Comparison of ENCODE assay signal across 8 cellular contexts in the genomic region with DNA sequence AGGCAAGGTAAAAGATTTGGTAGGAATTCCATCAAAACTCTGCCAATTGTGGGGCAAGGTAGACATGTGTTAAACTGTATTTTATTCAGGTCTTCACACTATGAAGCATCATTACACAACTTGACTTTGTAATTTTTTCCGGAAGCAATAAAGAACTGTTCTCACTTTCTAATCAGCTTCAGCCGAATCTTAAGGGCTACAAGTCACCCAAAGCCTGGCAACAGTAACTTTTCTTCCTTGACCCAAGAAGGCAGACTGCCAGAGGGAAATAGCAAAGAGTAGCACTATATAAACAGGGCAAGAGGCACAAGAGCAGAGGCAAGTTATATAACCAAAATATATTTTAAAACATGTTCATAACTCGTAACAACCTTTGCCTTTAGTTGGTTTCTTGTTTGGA. TPM values are rescaled to one million over a fixed set of nuclear protein-coding genes. Genes with fewer than 3 reads are reported as not detected.
A peak's percentile ranks its signal among the peaks of the same experiment; 100 is the strongest.
DNase-seq lines count a peak whose midpoint lies in the region; ATAC-seq and TF ChIP-seq lines count a peak whose summit lies in the region.

No MANE protein-coding gene starts in this region.

- peaks cover 4% of the 10 kb centered on the region for H3K36me3 Mint-ChIP-seq in endothelial cell (ENCODE audit: low read depth, unreplicated experiment)
- H3K36me3 Mint-ChIP-seq in naive thymus-derived CD8-positive, alpha-beta T cell = peaks cover 0 to 28% (median 4%) of the 10 kb centered on the region in 3 donors

- peak overlapping the region; percentile 97 to 99 for H3K27ac ChIP-seq in right atrium auricular region
- H3K27ac ChIP-seq in SJCRH30 = peak overlapping the region; percentile 93

- POLR2A ChIA-PET in naive thymus-derived CD8-positive, alpha-beta T cell (lab: Charles Lee) = interaction anchor here (1.4 kb wide), 1 partner anchor 37 kb away, joined by 3 read pairs; no protein-coding TSS in a partner anchor

- peak overlapping the region; percentile 25 for H3K27ac Mint-ChIP-seq in endothelial cell (ENCODE audit: unreplicated experiment)
- peak overlapping the region; percentile 65 to 100 (median 96) for H3K27ac Mint-ChIP-seq in naive thymus-derived CD8-positive, alpha-beta T cell

- H3K27me3 Mint-ChIP-seq in endothelial cell (ENCODE audit: unreplicated experiment) = peaks cover 1% of the 10 kb centered on the region
- no peaks in the 10 kb centered on the region for H3K27me3 Mint-ChIP-seq in naive thymus-derived CD8-positive, alpha-beta T cell

- no peaks in the 10 kb centered on the region for H3K9me3 ChIP-seq in right atrium auricular region
- no peaks in the 10 kb centered on the region for H3K9me3 ChIP-seq in SJCRH30 (replicated peaks)

- H3K27me3 ChIP-seq in right atrium auricular region (no peaks in the 10 kb centered on the region), SJCRH30 (no peaks in the 10 kb centered on the region)

- TF ChIP-seq CTCF in right atrium auricular region (IDR thresholded peaks at IDR 0.05) (no peak), endothelial cell (IDR thresholded peaks at IDR 0.05; ENCODE audit: unreplicated experiment) (no peak), omental fat pad (IDR thresholded peaks at IDR 0.05) (no peak)

- intact Hi-C loops in Right ventricle myocardium inferior (cut with DNase I) = loop anchor here (2.0 to 5.0 kb wide), 2 partner anchors 161 to 705 kb away; a partner anchor contains a TSS

- H3K9me3 Mint-ChIP-seq in endothelial cell (ENCODE audit: unreplicated experiment) = no peaks in the 10 kb centered on the region
- no peaks in the 10 kb centered on the region for H3K9me3 Mint-ChIP-seq in naive thymus-derived CD8-positive, alpha-beta T cell

- DNase-seq in right atrium auricular region (ENCODE audit: low spot score) = no peak
- no peak for DNase-seq in Right ventricle myocardium inferior (ENCODE audit: missing footprints)
- peak in 1 of 2 experiments; percentile 44 for DNase-seq in SJCRH30
- DNase-seq in endothelial cell (ENCODE audit: low spot score) = no peak
- DNase-seq in naive thymus-derived CD8-positive, alpha-beta T cell = no peak
- no peak for DNase-seq in omental fat pad (ENCODE audit: low spot score)

- H3K4me1 ChIP-seq in right atrium auricular region (peaks cover 0 to 25% of the 10 kb centered on the region in 2 donors), SJCRH30 (no peaks in the 10 kb centered on the region)

- ATAC-seq in Right ventricle myocardium inferior (no peak), GM18873 (IDR thresholded peaks at IDR 0.05; ENCODE audit: low FRiP score, unreplicated experiment) (no peak), omental fat pad (ENCODE audit: low FRiP score) (no peak), HG03442 (IDR thresholded peaks at IDR 0.05; ENCODE audit: unreplicated experiment) (no peak)
- no peak for ATAC-seq in naive thymus-derived CD8-positive, alpha-beta T cell

- H3K4me3 Mint-ChIP-seq in endothelial cell (ENCODE audit: unreplicated experiment) = peak overlapping the region; percentile 99
- H3K4me3 Mint-ChIP-seq in naive thymus-derived CD8-positive, alpha-beta T cell = peak overlapping the region; percentile 89 to 97 (median 93)

- H3K36me3 ChIP-seq in right atrium auricular region = peaks cover 26% of the 10 kb centered on the region
- H3K36me3 ChIP-seq in SJCRH30 = peaks cover 30% of the 10 kb centered on the region

- H3K4me1 Mint-ChIP-seq in endothelial cell (ENCODE audit: unreplicated experiment) = peaks cover 5% of the 10 kb centered on the region
- peaks cover 5 to 40% (median 19%) of the 10 kb centered on the region in 4 donors for H3K4me1 Mint-ChIP-seq in naive thymus-derived CD8-positive, alpha-beta T cell

- peak overlapping the region; percentile 86 to 89 for H3K4me3 ChIP-seq in right atrium auricular region
- peak overlapping the region; percentile 95 for H3K4me3 ChIP-seq in SJCRH30

RNA-seq across cellular contexts. Expression of a gene that starts 1.5 kb away (rescaled TPM):
- total RNA-seq in right atrium auricular region (10 to 100 TPM; 39.9 to 62.3 TPM), Right ventricle myocardium inferior (49.2 TPM), endothelial cell (ENCODE audit: unreplicated experiment) (71.9 TPM), omental fat pad (100 to 1,000 TPM in 3 of 4 donors, 10 to 100 TPM in 1; 95.9 to 157 (median 123) TPM)
- total RNA-seq in SJCRH30 (2014; rRNA removed; shearing (Covaris generic)) = 105 and 131 TPM in 2 replicates
- 100 to 1,000 TPM; 163 to 170 TPM for total RNA-seq in naive thymus-derived CD8-positive, alpha-beta T cell
- polyA plus RNA-seq in naive thymus-derived CD8-positive, alpha-beta T cell = 10 to 100 TPM; 52.1 to 65.8 (median 58.8) TPM

RNA-seq across cellular contexts. Expression of a gene that starts 55.5 kb away (rescaled TPM):
- 10 to 100 TPM in 1 of 2 donors, 1 to 10 TPM in 1; 9.3 to 15.6 TPM for total RNA-seq in right atrium auricular region
- 22.2 TPM for total RNA-seq in Right ventricle myocardium inferior
- total RNA-seq in SJCRH30 (2014; rRNA removed; shearing (Covaris generic)) = 27.2 and 30.1 TPM in 2 replicates
- total RNA-seq in endothelial cell (ENCODE audit: unreplicated experiment) = 53.4 TPM
- 10 to 100 TPM; 51.4 to 58.2 TPM for total RNA-seq in naive thymus-derived CD8-positive, alpha-beta T cell
- polyA plus RNA-seq in naive thymus-derived CD8-positive, alpha-beta T cell = 10 to 100 TPM; 12.1 to 14.3 (median 14.0) TPM
- 10 to 100 TPM; 15.4 to 28.7 (median 24.1) TPM for total RNA-seq in omental fat pad
